ENCODE assay signal across 21 cellular contexts in genomic region chr10:125089486-125089885, GRCh38.
"Had no signal": no experiment of that assay in that cellular context is flagged by ENCODE, and none has a peak within 500 bp of the region (broad histone marks: within the 10 kb centered on the region; RNA-seq: fewer than 3 reads in every experiment).

No MANE protein-coding gene starts in this region.

- ATAC-seq: activated naive CD4-positive, alpha-beta T cell treated with anti-CD3 and anti-CD28 coated beads, Interleukin-2, amount 50 U/mL, for 72 hours; activated T-cell treated with anti-CD3 and anti-CD28 coated beads, Interleukin-2, amount 50 U/mL, for 4 hours; left ventricle myocardium superior; naive thymus-derived CD8-positive, alpha-beta T cell; SK-N-SH treated with all-trans-retinoic acid at 6 μM for 48 hours; stimulated activated naive B cell treated with anti-CD40 and anti-IgM and Interleukin-4, amounts not matched to agents 10 μg/mL and 1 μg/mL and 100 μg/mL, for 72 hours; T-cell had no signal

- H3K27ac Mint-ChIP-seq: activated naive CD4-positive, alpha-beta T cell treated with anti-CD3 and anti-CD28 coated beads, Interleukin-2, amount 50 U/mL, for 72 hours; naive thymus-derived CD8-positive, alpha-beta T cell; stimulated activated naive B cell treated with anti-CD40 and anti-IgM and Interleukin-4, amounts not matched to agents 10 μg/mL and 1 μg/mL and 100 μg/mL, for 72 hours; T-cell had no signal

- H3K4me3 ChIP-seq: dorsolateral prefrontal cortex, prostate gland, right atrium auricular region, smooth muscle cell, thyroid gland had no signal

- H3K9me3 Mint-ChIP-seq: activated naive CD4-positive, alpha-beta T cell treated with anti-CD3 and anti-CD28 coated beads, Interleukin-2, amount 50 U/mL, for 72 hours; activated T-cell treated with anti-CD3 and anti-CD28 coated beads, Interleukin-2, amount 50 U/mL, for 4 hours; naive thymus-derived CD8-positive, alpha-beta T cell; stimulated activated naive B cell treated with anti-CD40 and anti-IgM and Interleukin-4, amounts not matched to agents 10 μg/mL and 1 μg/mL and 100 μg/mL, for 72 hours; T-cell had no signal

- H3K4me3 Mint-ChIP-seq: activated T-cell treated with anti-CD3 and anti-CD28 coated beads, Interleukin-2, amount 50 U/mL, for 4 hours; naive thymus-derived CD8-positive, alpha-beta T cell; stimulated activated naive B cell treated with anti-CD40 and anti-IgM and Interleukin-4, amounts not matched to agents 10 μg/mL and 1 μg/mL and 100 μg/mL, for 72 hours; T-cell had no signal

- H3K9me3 ChIP-seq: prostate gland, right atrium auricular region, thyroid gland had no signal

- H3K27me3 ChIP-seq: dorsolateral prefrontal cortex, right atrium auricular region, thyroid gland had no signal

- DNase-seq: activated CD4-positive, alpha-beta T cell treated with anti-CD3 and anti-CD28 coated beads, Interleukin-2, amount 50 U/mL, for 1 hour; activated CD8-positive, alpha-beta memory T cell treated with anti-CD3 and anti-CD28 coated beads, Interleukin-2, amount 50 U/mL, for 4 hours; activated gamma-delta T cell treated with Interleukin-2 at 50 U/mL for 16 hours; activated T-cell treated with anti-CD3 and anti-CD28 coated beads, Interleukin-2, amount 50 U/mL, for 4 hours; foreskin melanocyte; kidney glomerular epithelial cell; left ventricle myocardium superior; occipital lobe; SIG-M5; stimulated activated naive B cell treated with anti-CD40 and anti-IgM and Interleukin-4, amounts not matched to agents 10 μg/mL and 1 μg/mL and 100 μg/mL, for 72 hours; T-cell; T-helper 9 cell; thyroid gland had no signal

- H3K4me2 ChIP-seq: smooth muscle cell had no signal

- H3K27ac ChIP-seq: dorsolateral prefrontal cortex, epithelial cell of prostate, prostate gland, right atrium auricular region had no signal

- H3K36me3 Mint-ChIP-seq: activated naive CD4-positive, alpha-beta T cell treated with anti-CD3 and anti-CD28 coated beads, Interleukin-2, amount 50 U/mL, for 72 hours; naive thymus-derived CD8-positive, alpha-beta T cell; stimulated activated naive B cell treated with anti-CD40 and anti-IgM and Interleukin-4, amounts not matched to agents 10 μg/mL and 1 μg/mL and 100 μg/mL, for 72 hours; T-cell had no signal

- H3K4me1 Mint-ChIP-seq: stimulated activated naive B cell treated with anti-CD40 and anti-IgM and Interleukin-4, amounts not matched to agents 10 μg/mL and 1 μg/mL and 100 μg/mL, for 72 hours; T-cell had no signal

- H3K36me3 ChIP-seq: prostate gland, thyroid gland had no signal
